9 cellular contexts compared by ENCODE assay signal in genomic region chr2:126886201-126886905, GRCh38. TPM values are rescaled to one million over a fixed set of nuclear protein-coding genes. Genes with fewer than 3 reads are reported as not detected.
A peak's percentile ranks its signal among the peaks of the same experiment; 100 is the strongest.
DNase-seq lines count a peak whose midpoint lies in the region; ATAC-seq, FAIRE-seq and TF ChIP-seq lines count a peak whose summit lies in the region.
"Had no signal": no experiment of that assay in that cellular context is flagged by ENCODE, and none has a peak within 500 bp of the region (broad histone marks: within the 10 kb centered on the region; RNA-seq: fewer than 3 reads in every experiment).

No MANE protein-coding gene starts in this region.

- ATAC-seq in HG02870 (IDR thresholded peaks at IDR 0.05; ENCODE audit: unreplicated experiment) = peak; percentile 46

- no peaks in the 10 kb centered on the region for H3K36me3 ChIP-seq in kidney epithelial cell (ENCODE audit: control insufficient read depth, insufficient read depth, low read length)

- no peak for FAIRE-seq in D721Med (lab: Jason Lieb, UNC)
- FAIRE-seq: A204.1 had no signal

- no peaks in the 10 kb centered on the region for H3K27me3 ChIP-seq in kidney epithelial cell (ENCODE audit: control insufficient read depth, insufficient read depth, low read length)

- peak overlapping the region; percentile 3 for H3K4me3 ChIP-seq in kidney epithelial cell (ENCODE audit: low read depth, low read length)

- DNase-seq in DMS153 treated with DMSO at 0.1 percent for 48 hours (lab: John Stamatoyannopoulos, UW; ENCODE audit: unreplicated experiment) (peak; percentile 15), DMS153 (lab: John Stamatoyannopoulos, UW) (no peak), RPMI7951 (ENCODE audit: low read depth) (peak; percentile 51), T47D (ENCODE audit: low read depth in 1 of 2, low spot score in 1 of 2) (peak; percentile 32 to 61), kidney epithelial cell (ENCODE audit: low read depth) (no peak), D721Med (ENCODE audit: insufficient read length, low spot score) (no peak)
- DNase-seq in stimulated activated CD4-positive, alpha-beta T cell treated with anti-CD3 and anti-CD28 coated beads, Interleukin-1b, Interleukin-23, amount 100 ng/mL, for 24 hours (ENCODE audit: low read depth in 4 of 4, low spot score in 1 of 4) = peak in 3 of 4 experiments; percentile 24 to 57 (median 30)

- in situ Hi-C loops in T47D (cut with HindIII; ENCODE audit: low pct_unique_long_range_greater_than_20kb, low sequenced_read_pairs) = no loop called here

- TF ChIP-seq CTCF in kidney epithelial cell (IDR thresholded peaks at IDR 0.05; ENCODE audit: insufficient read depth, low read length, poor library complexity, severe bottlenecking) (peak; percentile 64), D721Med (IDR thresholded peaks at IDR 0.05; ENCODE audit: insufficient read depth, missing control alignments) (no peak)

RNA-seq across cellular contexts. Expression of gene TEX51, which starts 12.3 kb away (rescaled TPM):
- total RNA-seq in RPMI7951 (2014; rRNA removed; shearing (Covaris generic)) = not detected in 2 replicates
- not detected in 2 replicates for total RNA-seq in kidney epithelial cell

Comparison
In these comparisons a context has a peak if more than half of its experiments do, and no peak if none do; other contexts are left out.
1. DNase-seq: peak in DMS153 treated with DMSO at 0.1 percent for 48 hours (single experiment), RPMI7951 (single experiment), T47D (2 of 2) and stimulated activated CD4-positive, alpha-beta T cell treated with anti-CD3 and anti-CD28 coated beads, Interleukin-1b, Interleukin-23, amount 100 ng/mL, for 24 hours (3 of 4); none in DMS153 (single experiment), kidney epithelial cell (single experiment) and D721Med (single experiment).